Comparison of ENCODE assay signal across 7 cellular contexts in the genomic region with DNA sequence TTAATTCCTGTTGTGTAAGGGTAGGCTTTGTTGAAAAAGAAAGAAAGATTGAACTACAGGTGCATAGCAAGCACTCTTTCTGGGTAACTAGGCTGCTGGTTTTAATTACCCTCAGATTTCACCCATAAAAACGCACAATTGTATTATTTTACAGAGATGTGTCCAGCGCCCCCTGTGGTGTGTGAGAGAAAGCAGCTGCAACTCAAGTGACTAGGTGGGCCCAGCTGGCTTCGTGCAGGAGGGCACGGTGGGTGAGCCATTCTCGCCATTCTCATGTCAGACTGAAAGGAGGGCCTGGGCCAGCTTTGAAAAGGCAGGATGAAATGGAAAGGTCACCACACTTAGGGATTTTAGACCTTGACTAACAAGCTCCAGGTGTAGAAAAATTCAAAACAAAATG.
DNase-seq lines count a peak whose midpoint lies in the region; ATAC-seq and TF ChIP-seq lines count a peak whose summit lies in the region.

No MANE protein-coding gene starts in this region.

- no peaks in the 10 kb centered on the region for H3K36me3 ChIP-seq in SU-DHL-6 (ENCODE audit: low read length)
- H3K36me3 ChIP-seq in brain microvascular endothelial cell (replicated peaks), result peaks cover 34% of the 10 kb centered on the region
- no peaks in the 10 kb centered on the region for H3K36me3 ChIP-seq in neural cell (ENCODE audit: insufficient read depth, low read length)
- no peaks in the 10 kb centered on the region for H3K36me3 ChIP-seq in MG63

- DNase-seq in GM13977 (ENCODE audit: low spot score) (no peak), brain microvascular endothelial cell (no peak), AG08396 (ENCODE audit: low spot score) (no peak), MG63 (no peak)

- in situ Hi-C loops in GM13977 (cut with MboI; ENCODE audit: low pct_unique_long_range_greater_than_20kb, low sequenced_read_pairs, unreplicated experiment) (loop anchor here (25.0 kb wide), 1 partner anchor 91 kb away; no protein-coding TSS in a partner anchor), brain microvascular endothelial cell (cut with HindIII; ENCODE audit: low pct_ligation_motif_present, low sequenced_read_pairs) (no loop called here)

- TF ChIP-seq EP300 in neural cell (conservative IDR thresholded peaks at IDR 0.05; ENCODE audit: poor library complexity, severe bottlenecking), result no peak

- H3K9me2 ChIP-seq in SU-DHL-6 (replicated peaks; ENCODE audit: insufficient read depth, low read length), result no peaks in the 10 kb centered on the region
- no peaks in the 10 kb centered on the region for H3K9me2 ChIP-seq in neural cell (ENCODE audit: insufficient read depth, low read length)

- H3K27me3 ChIP-seq in SU-DHL-6 (ENCODE audit: low read length), result no peaks in the 10 kb centered on the region
- no peaks in the 10 kb centered on the region for H3K27me3 ChIP-seq in brain microvascular endothelial cell (replicated peaks)
- H3K27me3 ChIP-seq in neural cell (ENCODE audit: insufficient read depth, low read depth, low read length), result no peaks in the 10 kb centered on the region
- no peaks in the 10 kb centered on the region for H3K27me3 ChIP-seq in MG63

- no peaks in the 10 kb centered on the region for H4K20me1 ChIP-seq in SU-DHL-6 (ENCODE audit: low read depth, low read length)
- no peaks in the 10 kb centered on the region for H4K20me1 ChIP-seq in neural cell (ENCODE audit: insufficient read depth)

- H3K4me3 ChIP-seq in SU-DHL-6 (ENCODE audit: insufficient read depth, low read length, poor library complexity, severe bottlenecking), result no peak overlapping the region
- no peak overlapping the region for H3K4me3 ChIP-seq in brain microvascular endothelial cell (ENCODE audit: low read depth, low read length)
- no peak overlapping the region for H3K4me3 ChIP-seq in neural cell (ENCODE audit: low read length)
- no peak overlapping the region for H3K4me3 ChIP-seq in MG63

- H3K4me2 ChIP-seq in SU-DHL-6 (ENCODE audit: low read depth, low read length, poor library complexity, severe bottlenecking) (no peak overlapping the region), neural cell (ENCODE audit: low read length) (no peak overlapping the region)

- peak; percentile 54 for TF ChIP-seq CTCF in GM13977 (IDR thresholded peaks at IDR 0.05; ENCODE audit: extremely low read depth, insufficient read depth, missing control alignments)
- peak; percentile 79 for TF ChIP-seq CTCF in SU-DHL-6 (IDR thresholded peaks at IDR 0.05; ENCODE audit: insufficient read depth, low read length, poor library complexity, severe bottlenecking)
- peak; percentile 78 for TF ChIP-seq CTCF in brain microvascular endothelial cell (IDR thresholded peaks at IDR 0.05; ENCODE audit: low read depth, low read length, missing control alignments)
- TF ChIP-seq CTCF in neural cell (IDR thresholded peaks at IDR 0.05; ENCODE audit: poor library complexity, severe bottlenecking), result peak; percentile 29

- H3K79me2 ChIP-seq in SU-DHL-6 (ENCODE audit: insufficient read depth, low read length), result no peaks in the 10 kb centered on the region
- no peaks in the 10 kb centered on the region for H3K79me2 ChIP-seq in neural cell (replicated peaks; ENCODE audit: insufficient read depth, low read length)

- no peak for TF ChIP-seq RAD21 in neural cell (conservative IDR thresholded peaks at IDR 0.05)

- no peak for ATAC-seq in HG02852 (IDR thresholded peaks at IDR 0.05; ENCODE audit: unreplicated experiment)

- H3K27ac ChIP-seq in SU-DHL-6 (ENCODE audit: low read depth, low read length), result no peak overlapping the region
- H3K27ac ChIP-seq in brain microvascular endothelial cell, result no peak overlapping the region
- H3K27ac ChIP-seq in neural cell (ENCODE audit: low read length), result no peak overlapping the region

- H3K9me3 ChIP-seq in SU-DHL-6 (ENCODE audit: insufficient read depth, low read length) (no peaks in the 10 kb centered on the region), neural cell (ENCODE audit: low read length) (no peaks in the 10 kb centered on the region), MG63 (no peaks in the 10 kb centered on the region)

- H3F3A ChIP-seq in SU-DHL-6 (ENCODE audit: insufficient read depth) (no peaks in the 10 kb centered on the region), neural cell (ENCODE audit: insufficient read depth, low read length, poor library complexity, severe bottlenecking) (no peaks in the 10 kb centered on the region)

- no peak overlapping the region for H3K9ac ChIP-seq in SU-DHL-6 (ENCODE audit: low read length)
- no peak overlapping the region for H3K9ac ChIP-seq in neural cell (ENCODE audit: low read length)

- H2AFZ ChIP-seq in SU-DHL-6 (ENCODE audit: low read depth, low read length, severe bottlenecking), result no peak overlapping the region
- no peak overlapping the region for H2AFZ ChIP-seq in neural cell (ENCODE audit: low read depth, low read length)

TF ChIP-seq in neural cell, 6 proteins besides CTCF, POLR2A, EP300 and RAD21:
- TF ChIP-seq POLR2AphosphoS5 (IDR thresholded peaks at IDR 0.05), result no peak
- no peak for TF ChIP-seq SMC3 (conservative IDR thresholded peaks at IDR 0.05; ENCODE audit: poor library complexity)
- TF ChIP-seq, protein P1, sequence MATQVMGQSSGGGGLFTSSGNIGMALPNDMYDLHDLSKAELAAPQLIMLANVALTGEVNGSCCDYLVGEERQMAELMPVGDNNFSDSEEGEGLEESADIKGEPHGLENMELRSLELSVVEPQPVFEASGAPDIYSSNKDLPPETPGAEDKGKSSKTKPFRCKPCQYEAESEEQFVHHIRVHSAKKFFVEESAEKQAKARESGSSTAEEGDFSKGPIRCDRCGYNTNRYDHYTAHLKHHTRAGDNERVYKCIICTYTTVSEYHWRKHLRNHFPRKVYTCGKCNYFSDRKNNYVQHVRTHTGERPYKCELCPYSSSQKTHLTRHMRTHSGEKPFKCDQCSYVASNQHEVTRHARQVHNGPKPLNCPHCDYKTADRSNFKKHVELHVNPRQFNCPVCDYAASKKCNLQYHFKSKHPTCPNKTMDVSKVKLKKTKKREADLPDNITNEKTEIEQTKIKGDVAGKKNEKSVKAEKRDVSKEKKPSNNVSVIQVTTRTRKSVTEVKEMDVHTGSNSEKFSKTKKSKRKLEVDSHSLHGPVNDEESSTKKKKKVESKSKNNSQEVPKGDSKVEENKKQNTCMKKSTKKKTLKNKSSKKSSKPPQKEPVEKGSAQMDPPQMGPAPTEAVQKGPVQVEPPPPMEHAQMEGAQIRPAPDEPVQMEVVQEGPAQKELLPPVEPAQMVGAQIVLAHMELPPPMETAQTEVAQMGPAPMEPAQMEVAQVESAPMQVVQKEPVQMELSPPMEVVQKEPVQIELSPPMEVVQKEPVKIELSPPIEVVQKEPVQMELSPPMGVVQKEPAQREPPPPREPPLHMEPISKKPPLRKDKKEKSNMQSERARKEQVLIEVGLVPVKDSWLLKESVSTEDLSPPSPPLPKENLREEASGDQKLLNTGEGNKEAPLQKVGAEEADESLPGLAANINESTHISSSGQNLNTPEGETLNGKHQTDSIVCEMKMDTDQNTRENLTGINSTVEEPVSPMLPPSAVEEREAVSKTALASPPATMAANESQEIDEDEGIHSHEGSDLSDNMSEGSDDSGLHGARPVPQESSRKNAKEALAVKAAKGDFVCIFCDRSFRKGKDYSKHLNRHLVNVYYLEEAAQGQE (IDR thresholded peaks at IDR 0.05; ENCODE audit: borderline replicate concordance), result no peak
- TF ChIP-seq TAF1 (IDR thresholded peaks at IDR 0.05; ENCODE audit: low read depth), result no peak
- no peak for TF ChIP-seq EZH2 (IDR thresholded peaks at IDR 0.05; ENCODE audit: borderline replicate concordance, insufficient read depth, low read length, poor library complexity, severe bottlenecking)

Comparison
In these comparisons a context has a peak if more than half of its experiments do, and no peak if none do; other contexts are left out.
1. CTCF ChIP-seq: peak in every context shown above with its lines; median percentile 79 in SU-DHL-6; 78 in brain microvascular endothelial cell; 54 in GM13977; 29 in neural cell.